8 cellular contexts compared by ENCODE assay signal in genomic region chr9:91681461-91682305, GRCh38.
A peak's percentile ranks its signal among the peaks of the same experiment; 100 is the strongest.
DNase-seq lines count a peak whose midpoint lies in the region; ATAC-seq and TF ChIP-seq lines count a peak whose summit lies in the region.

No MANE protein-coding gene starts in this region.

- WGBS in endodermal cell (ENCODE audit: insufficient coverage in 1 of 2, insufficient read length in 1 of 2), 2 experiments: 57 to 68% methylated on average over 24 to 43 of the region's 43 CpGs

- no peaks in the 10 kb centered on the region for H3K27me3 ChIP-seq in BLaER1 treated with 17β-estradiol and CSF1 and Interleukin-3, amounts not matched to agents 10 nM and 100 nM
- no peaks in the 10 kb centered on the region for H3K27me3 ChIP-seq in endodermal cell (ENCODE audit: control insufficient read depth, insufficient read depth, low read length, poor library complexity, severe bottlenecking)

- H3K4me1 ChIP-seq in BLaER1 treated with 17β-estradiol and CSF1 and Interleukin-3, amounts not matched to agents 10 nM and 100 nM: peaks cover 0 to 7% (median 0%) of the 10 kb centered on the region in 10 experiments; a peak in 3 of 20 replicates
- H3K4me1 ChIP-seq in endodermal cell (ENCODE audit: control insufficient read depth, insufficient read depth, low read length): no peaks in the 10 kb centered on the region

- ATAC-seq in GM21737 (IDR thresholded peaks at IDR 0.05; ENCODE audit: unreplicated experiment): peak; percentile 71
- no peak for ATAC-seq in HG02840 (IDR thresholded peaks at IDR 0.05; ENCODE audit: low FRiP score, unreplicated experiment)

- TF ChIP-seq CTCF in endodermal cell (conservative IDR thresholded peaks at IDR 0.05) (peak; percentile 98), mesothelial cell of epicardium (IDR thresholded peaks at IDR 0.05; ENCODE audit: unreplicated experiment) (peak; percentile 66)

- peak overlapping the region in 6 of 11 experiments; percentile 26 to 57 (median 38); a peak in 6 of 22 replicates for H3K4me2 ChIP-seq in BLaER1 treated with 17β-estradiol and CSF1 and Interleukin-3, amounts not matched to agents 10 nM and 100 nM

- no peaks in the 10 kb centered on the region for H3K36me3 ChIP-seq in BLaER1 treated with 17β-estradiol and CSF1 and Interleukin-3, amounts not matched to agents 10 nM and 100 nM
- H3K36me3 ChIP-seq in endodermal cell (ENCODE audit: control insufficient read depth, insufficient read depth, low read length): peaks cover 4% of the 10 kb centered on the region

- H3K27me3 Mint-ChIP-seq in endodermal cell (ENCODE audit: insufficient read depth) (peaks cover 4% of the 10 kb centered on the region), mesothelial cell of epicardium (ENCODE audit: low read depth) (no peaks in the 10 kb centered on the region)

- H3K9me3 ChIP-seq in BLaER1 treated with 17β-estradiol and CSF1 and Interleukin-3, amounts not matched to agents 10 nM and 100 nM (replicated peaks in 1 of 11): peaks cover 0 to 5% (median 0%) of the 10 kb centered on the region in 11 experiments; a peak in 3 of 22 replicates
- H3K9me3 ChIP-seq in endodermal cell (ENCODE audit: control insufficient read depth, low read length): no peaks in the 10 kb centered on the region

- H3K27ac Mint-ChIP-seq in endodermal cell: no peak overlapping the region
- H3K27ac Mint-ChIP-seq in mesothelial cell of epicardium: no peak overlapping the region

- H3K9me3 Mint-ChIP-seq in endodermal cell (no peaks in the 10 kb centered on the region), mesothelial cell of epicardium (no peaks in the 10 kb centered on the region)

- no peak overlapping the region for H3K27ac ChIP-seq in BLaER1 treated with 17β-estradiol and CSF1 and Interleukin-3, amounts not matched to agents 10 nM and 100 nM
- no peak overlapping the region for H3K27ac ChIP-seq in endodermal cell (ENCODE audit: low read depth, low read length)

- H3K4me1 Mint-ChIP-seq in endodermal cell: no peaks in the 10 kb centered on the region
- peaks cover 31% of the 10 kb centered on the region for H3K4me1 Mint-ChIP-seq in mesothelial cell of epicardium

- no peaks in the 10 kb centered on the region for H3K36me3 Mint-ChIP-seq in endodermal cell (ENCODE audit: low read depth)
- no peaks in the 10 kb centered on the region for H3K36me3 Mint-ChIP-seq in mesothelial cell of epicardium

- H3K4me3 Mint-ChIP-seq in endodermal cell (peak overlapping the region; percentile 33), mesothelial cell of epicardium (peak overlapping the region; percentile 54)

- H3K4me3 ChIP-seq in BLaER1 treated with 17β-estradiol and CSF1 and Interleukin-3, amounts not matched to agents 10 nM and 100 nM: no peak overlapping the region
- no peak overlapping the region for H3K4me3 ChIP-seq in endodermal cell (ENCODE audit: low read length)

- no peak overlapping the region for H3K9ac ChIP-seq in BLaER1 treated with 17β-estradiol and CSF1 and Interleukin-3, amounts not matched to agents 10 nM and 100 nM
- no peak overlapping the region for H3K9ac ChIP-seq in endodermal cell (ENCODE audit: extremely low read depth, low read length, poor library complexity, severe bottlenecking)

- H4K20me1 ChIP-seq in BLaER1 treated with 17β-estradiol and CSF1 and Interleukin-3, amounts not matched to agents 10 nM and 100 nM: no peaks in the 10 kb centered on the region

- DNase-seq in NCI-H446 treated with DMSO at 0.1 percent for 48 hours (lab: John Stamatoyannopoulos, UW): peak; percentile 13
- peak; percentile 3 to 27 for DNase-seq in activated CD8-positive, alpha-beta memory T cell treated with anti-CD3 and anti-CD28 coated beads for 4 hours (ENCODE audit: low read depth in 2 of 2)
- peak; percentile 95 for DNase-seq in endodermal cell
- DNase-seq in mesothelial cell of epicardium (ENCODE audit: low spot score in 2 of 2, unreplicated experiment in 2 of 2): peak; percentile 62 to 85
- peak; percentile 17 to 25 for DNase-seq in stimulated activated CD8-positive, alpha-beta memory T cell treated with anti-CD3 and anti-CD28 coated beads, Interleukin-4, amount 100 ng/mL, for 4 hours (ENCODE audit: low read depth in 2 of 2, low spot score in 1 of 2)

Comparison
In these comparisons a context has a peak if more than half of its experiments do, and no peak if none do; other contexts are left out.
1. DNase-seq: peak in every context shown above with its lines; median percentile 95 in endodermal cell; 74 in mesothelial cell of epicardium; 21 in stimulated activated CD8-positive, alpha-beta memory T cell treated with anti-CD3 and anti-CD28 coated beads, Interleukin-4, amount 100 ng/mL, for 4 hours; 15 in activated CD8-positive, alpha-beta memory T cell treated with anti-CD3 and anti-CD28 coated beads for 4 hours; 13 in NCI-H446 treated with DMSO at 0.1 percent for 48 hours.